In the genomic region with DNA sequence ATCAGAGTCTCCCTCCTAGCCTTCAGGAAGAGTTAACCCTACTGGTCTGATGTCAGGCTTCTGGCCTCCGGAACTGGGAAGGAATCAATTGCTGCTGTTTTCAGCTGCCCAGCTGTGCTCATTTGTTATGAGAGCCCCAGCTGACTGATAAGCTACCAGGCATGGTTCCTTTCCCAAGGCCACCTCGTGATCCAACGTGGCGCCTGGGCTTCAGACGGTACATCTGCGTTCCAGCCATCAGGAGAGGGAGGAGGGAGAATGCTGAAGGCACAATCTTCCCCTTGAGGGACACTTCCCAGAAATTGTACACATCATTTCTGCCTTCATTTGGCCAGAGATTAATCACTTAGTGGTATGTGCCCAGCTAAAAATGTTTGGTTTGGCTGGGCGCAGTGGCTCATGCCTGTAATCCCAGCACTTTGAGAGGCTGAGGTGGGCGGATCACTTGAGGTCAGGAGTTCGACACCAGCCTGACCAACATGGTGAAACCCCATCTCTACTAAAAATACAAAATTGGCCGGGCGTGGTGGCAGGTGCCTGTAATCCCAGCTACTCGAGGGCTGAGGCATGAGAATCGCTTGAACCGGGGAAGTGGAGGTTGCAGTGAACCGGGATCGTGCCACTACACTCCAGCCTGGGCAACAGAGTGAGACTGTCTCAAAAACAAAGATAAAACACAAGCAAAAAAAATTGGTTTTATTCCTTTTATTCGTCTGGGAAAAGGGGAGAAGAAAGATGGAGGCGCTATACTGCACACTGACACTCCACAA, we compare ENCODE assay signal across 1 cellular context.
TF ChIP-seq lines count a peak whose summit lies in the region.

No MANE protein-coding gene starts in this region.

TF ChIP-seq in SK-N-SH, 30 proteins besides CTCF, POLR2A, EP300 and RAD21 (continued from another document):
- TF ChIP-seq REST (IDR thresholded peaks at IDR 0.05; ENCODE audit: low read depth, low read length) (no peak), EZH2phosphoT487 (IDR thresholded peaks at IDR 0.05; ENCODE audit: borderline replicate concordance, low read depth) (no peak), CHD2 (IDR thresholded peaks at IDR 0.05; ENCODE audit: low read length, partially characterized antibody) (peak; percentile 70), TAF1 (IDR thresholded peaks at IDR 0.05; ENCODE audit: borderline replicate concordance, low read depth, low read length) (no peak), FOXM1 (IDR thresholded peaks at IDR 0.05; ENCODE audit: low read depth) (no peak), POLR2AphosphoS5 (IDR thresholded peaks at IDR 0.05; ENCODE audit: low read depth, low read length) (0 out of 2 replicates have a peak, but pooled peaks have one; percentile 24), NRF1 (IDR thresholded peaks at IDR 0.05; ENCODE audit: low read depth, low read length) (no peak), RCOR1 (IDR thresholded peaks at IDR 0.05; ENCODE audit: low read length) (peak; percentile 72)
- TF ChIP-seq, protein P1, sequence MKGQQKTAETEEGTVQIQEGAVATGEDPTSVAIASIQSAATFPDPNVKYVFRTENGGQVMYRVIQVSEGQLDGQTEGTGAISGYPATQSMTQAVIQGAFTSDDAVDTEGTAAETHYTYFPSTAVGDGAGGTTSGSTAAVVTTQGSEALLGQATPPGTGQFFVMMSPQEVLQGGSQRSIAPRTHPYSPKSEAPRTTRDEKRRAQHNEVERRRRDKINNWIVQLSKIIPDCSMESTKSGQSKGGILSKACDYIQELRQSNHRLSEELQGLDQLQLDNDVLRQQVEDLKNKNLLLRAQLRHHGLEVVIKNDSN (IDR thresholded peaks at IDR 0.05; ENCODE audit: borderline replicate concordance, low read depth) = no peak
TF ChIP-seq in SK-N-SH: peak in this region for 7.
